ENCODE assay signal across 1 cellular context in the genomic region with DNA sequence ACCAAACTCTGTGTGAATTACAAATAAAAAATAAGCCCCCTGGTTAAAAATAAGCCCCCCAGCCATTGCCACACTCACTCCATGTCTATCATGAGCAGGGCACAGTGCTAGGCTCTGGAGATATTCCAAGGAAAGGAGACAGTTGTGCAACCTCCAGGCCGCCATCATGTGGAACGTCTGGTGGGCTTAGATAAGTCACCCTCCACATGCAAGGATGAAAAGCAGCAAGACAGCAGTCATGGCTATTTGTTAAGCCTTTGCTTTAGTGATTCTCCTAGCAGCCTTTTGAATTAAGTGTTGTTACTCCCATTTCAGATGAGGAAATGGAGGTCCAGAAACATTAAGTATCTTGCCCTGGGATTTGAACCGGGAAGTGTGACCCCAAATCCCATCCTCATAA.
A peak's percentile ranks its signal among the peaks of the same experiment; 100 is the strongest.
TF ChIP-seq lines count a peak whose summit lies in the region.

No MANE protein-coding gene starts in this region.

TF ChIP-seq in K562, 482 proteins besides CTCF, POLR2A, EP300 and RAD21 (continued from another document):
- no peak for TF ChIP-seq RBM17 (IDR thresholded peaks at IDR 0.05; ENCODE audit: borderline replicate concordance, low read depth, low read length)
- TF ChIP-seq ZFPM2 (CRISPR knock-in tag; IDR thresholded peaks at IDR 0.05): no peak
- no peak for TF ChIP-seq ZNF212 (CRISPR knock-in tag; IDR thresholded peaks at IDR 0.05)
- peak; percentile 78 for TF ChIP-seq MTA2 (IDR thresholded peaks at IDR 0.05; ENCODE audit: low read depth)
- no peak for TF ChIP-seq TCFL5 (CRISPR knock-in tag; conservative IDR thresholded peaks at IDR 0.05)
- TF ChIP-seq ZNF263 (CRISPR knock-in tag; IDR thresholded peaks at IDR 0.05; ENCODE audit: borderline replicate concordance): no peak
- no peak for TF ChIP-seq ATF6 (CRISPR knock-in tag; IDR thresholded peaks at IDR 0.05)
- TF ChIP-seq L3MBTL2 (IDR thresholded peaks at IDR 0.05): peak; percentile 28; the same call in 1 of the 2 replicates
- TF ChIP-seq KDM4B (IDR thresholded peaks at IDR 0.05; ENCODE audit: borderline replicate concordance in 2 of 2, low read depth in 1 of 2): no peak
- no peak for TF ChIP-seq PHF21A (IDR thresholded peaks at IDR 0.05; ENCODE audit: borderline replicate concordance, low read depth)
- no peak for TF ChIP-seq LCOR (CRISPR knock-in tag; IDR thresholded peaks at IDR 0.05)
- no peak for TF ChIP-seq CCNT2 (IDR thresholded peaks at IDR 0.05; ENCODE audit: borderline replicate concordance, extremely low read depth, insufficient read length, low read depth, low read length)
- TF ChIP-seq MGA (IDR thresholded peaks at IDR 0.05): peak; percentile 40
- no peak for TF ChIP-seq FOXA1 (IDR thresholded peaks at IDR 0.05; ENCODE audit: borderline replicate concordance)
- no peak for TF ChIP-seq TARDBP (IDR thresholded peaks at IDR 0.05)
- no peak for TF ChIP-seq ZNF174 (CRISPR knock-in tag; IDR thresholded peaks at IDR 0.05)
- no peak for TF ChIP-seq GABPB1 (CRISPR knock-in tag; IDR thresholded peaks at IDR 0.05)
- no peak for TF ChIP-seq ZNF140 (CRISPR knock-in tag; IDR thresholded peaks at IDR 0.05)
- TF ChIP-seq, protein P1, sequence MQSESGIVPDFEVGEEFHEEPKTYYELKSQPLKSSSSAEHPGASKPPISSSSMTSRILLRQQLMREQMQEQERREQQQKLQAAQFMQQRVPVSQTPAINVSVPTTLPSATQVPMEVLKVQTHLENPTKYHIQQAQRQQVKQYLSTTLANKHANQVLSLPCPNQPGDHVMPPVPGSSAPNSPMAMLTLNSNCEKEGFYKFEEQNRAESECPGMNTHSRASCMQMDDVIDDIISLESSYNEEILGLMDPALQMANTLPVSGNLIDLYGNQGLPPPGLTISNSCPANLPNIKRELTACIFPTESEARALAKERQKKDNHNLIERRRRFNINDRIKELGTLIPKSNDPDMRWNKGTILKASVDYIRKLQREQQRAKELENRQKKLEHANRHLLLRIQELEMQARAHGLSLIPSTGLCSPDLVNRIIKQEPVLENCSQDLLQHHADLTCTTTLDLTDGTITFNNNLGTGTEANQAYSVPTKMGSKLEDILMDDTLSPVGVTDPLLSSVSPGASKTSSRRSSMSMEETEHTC (IDR thresholded peaks at IDR 0.05): peak; percentile 50; the same call in 1 of the 2 replicates
- TF ChIP-seq, protein P2, sequence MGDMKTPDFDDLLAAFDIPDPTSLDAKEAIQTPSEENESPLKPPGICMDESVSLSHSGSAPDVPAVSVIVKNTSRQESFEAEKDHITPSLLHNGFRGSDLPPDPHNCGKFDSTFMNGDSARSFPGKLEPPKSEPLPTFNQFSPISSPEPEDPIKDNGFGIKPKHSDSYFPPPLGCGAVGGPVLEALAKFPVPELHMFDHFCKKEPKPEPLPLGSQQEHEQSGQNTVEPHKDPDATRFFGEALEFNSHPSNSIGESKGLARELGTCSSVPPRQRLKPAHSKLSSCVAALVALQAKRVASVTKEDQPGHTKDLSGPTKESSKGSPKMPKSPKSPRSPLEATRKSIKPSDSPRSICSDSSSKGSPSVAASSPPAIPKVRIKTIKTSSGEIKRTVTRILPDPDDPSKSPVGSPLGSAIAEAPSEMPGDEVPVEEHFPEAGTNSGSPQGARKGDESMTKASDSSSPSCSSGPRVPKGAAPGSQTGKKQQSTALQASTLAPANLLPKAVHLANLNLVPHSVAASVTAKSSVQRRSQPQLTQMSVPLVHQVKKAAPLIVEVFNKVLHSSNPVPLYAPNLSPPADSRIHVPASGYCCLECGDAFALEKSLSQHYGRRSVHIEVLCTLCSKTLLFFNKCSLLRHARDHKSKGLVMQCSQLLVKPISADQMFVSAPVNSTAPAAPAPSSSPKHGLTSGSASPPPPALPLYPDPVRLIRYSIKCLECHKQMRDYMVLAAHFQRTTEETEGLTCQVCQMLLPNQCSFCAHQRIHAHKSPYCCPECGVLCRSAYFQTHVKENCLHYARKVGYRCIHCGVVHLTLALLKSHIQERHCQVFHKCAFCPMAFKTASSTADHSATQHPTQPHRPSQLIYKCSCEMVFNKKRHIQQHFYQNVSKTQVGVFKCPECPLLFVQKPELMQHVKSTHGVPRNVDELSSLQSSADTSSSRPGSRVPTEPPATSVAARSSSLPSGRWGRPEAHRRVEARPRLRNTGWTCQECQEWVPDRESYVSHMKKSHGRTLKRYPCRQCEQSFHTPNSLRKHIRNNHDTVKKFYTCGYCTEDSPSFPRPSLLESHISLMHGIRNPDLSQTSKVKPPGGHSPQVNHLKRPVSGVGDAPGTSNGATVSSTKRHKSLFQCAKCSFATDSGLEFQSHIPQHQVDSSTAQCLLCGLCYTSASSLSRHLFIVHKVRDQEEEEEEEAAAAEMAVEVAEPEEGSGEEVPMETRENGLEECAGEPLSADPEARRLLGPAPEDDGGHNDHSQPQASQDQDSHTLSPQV (IDR thresholded peaks at IDR 0.05): peak; percentile 80
- peak; percentile 71 for TF ChIP-seq NFIC (IDR thresholded peaks at IDR 0.05)
- no peak for TF ChIP-seq SAP30 (IDR thresholded peaks at IDR 0.05; ENCODE audit: borderline replicate concordance, insufficient read depth, low read depth, low read length, poor library complexity, severe bottlenecking)
- TF ChIP-seq SRSF7 (optimal IDR thresholded peaks at IDR 0.05; ENCODE audit: low read depth, low read length): no peak
- peak; percentile 85 for TF ChIP-seq CBFA2T3 (IDR thresholded peaks at IDR 0.05)
- TF ChIP-seq, protein P3, sequence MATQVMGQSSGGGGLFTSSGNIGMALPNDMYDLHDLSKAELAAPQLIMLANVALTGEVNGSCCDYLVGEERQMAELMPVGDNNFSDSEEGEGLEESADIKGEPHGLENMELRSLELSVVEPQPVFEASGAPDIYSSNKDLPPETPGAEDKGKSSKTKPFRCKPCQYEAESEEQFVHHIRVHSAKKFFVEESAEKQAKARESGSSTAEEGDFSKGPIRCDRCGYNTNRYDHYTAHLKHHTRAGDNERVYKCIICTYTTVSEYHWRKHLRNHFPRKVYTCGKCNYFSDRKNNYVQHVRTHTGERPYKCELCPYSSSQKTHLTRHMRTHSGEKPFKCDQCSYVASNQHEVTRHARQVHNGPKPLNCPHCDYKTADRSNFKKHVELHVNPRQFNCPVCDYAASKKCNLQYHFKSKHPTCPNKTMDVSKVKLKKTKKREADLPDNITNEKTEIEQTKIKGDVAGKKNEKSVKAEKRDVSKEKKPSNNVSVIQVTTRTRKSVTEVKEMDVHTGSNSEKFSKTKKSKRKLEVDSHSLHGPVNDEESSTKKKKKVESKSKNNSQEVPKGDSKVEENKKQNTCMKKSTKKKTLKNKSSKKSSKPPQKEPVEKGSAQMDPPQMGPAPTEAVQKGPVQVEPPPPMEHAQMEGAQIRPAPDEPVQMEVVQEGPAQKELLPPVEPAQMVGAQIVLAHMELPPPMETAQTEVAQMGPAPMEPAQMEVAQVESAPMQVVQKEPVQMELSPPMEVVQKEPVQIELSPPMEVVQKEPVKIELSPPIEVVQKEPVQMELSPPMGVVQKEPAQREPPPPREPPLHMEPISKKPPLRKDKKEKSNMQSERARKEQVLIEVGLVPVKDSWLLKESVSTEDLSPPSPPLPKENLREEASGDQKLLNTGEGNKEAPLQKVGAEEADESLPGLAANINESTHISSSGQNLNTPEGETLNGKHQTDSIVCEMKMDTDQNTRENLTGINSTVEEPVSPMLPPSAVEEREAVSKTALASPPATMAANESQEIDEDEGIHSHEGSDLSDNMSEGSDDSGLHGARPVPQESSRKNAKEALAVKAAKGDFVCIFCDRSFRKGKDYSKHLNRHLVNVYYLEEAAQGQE (CRISPR knock-in tag; IDR thresholded peaks at IDR 0.05; ENCODE audit: low read depth): no peak
